In genomic region chr14:29444216-29444615, GRCh38 we compare ENCODE assay signal across 24 cellular contexts.
A peak's percentile ranks its signal among the peaks of the same experiment; 100 is the strongest.
DNase-seq lines count a peak whose midpoint lies in the region; ATAC-seq and TF ChIP-seq lines count a peak whose summit lies in the region.
"Had no signal": no experiment of that assay in that cellular context is flagged by ENCODE, and none has a peak within 500 bp of the region (broad histone marks: within the 10 kb centered on the region; RNA-seq: fewer than 3 reads in every experiment).

No MANE protein-coding gene starts in this region.

- no peak overlapping the region for H3K4ac ChIP-seq in IMR-90 (ENCODE audit: low read depth, low read length)

- H2AFZ ChIP-seq in SK-N-SH (ENCODE audit: low read depth) (no peak overlapping the region), IMR-90 (replicated peaks; ENCODE audit: low read length, poor library complexity) (no peak overlapping the region)

- no peak overlapping the region for H4K91ac ChIP-seq in IMR-90 (ENCODE audit: insufficient read depth, low read depth, low read length)

- H3K27ac ChIP-seq in SK-N-SH (ENCODE audit: low read depth in 2 of 2, low read length in 1 of 2) (no peak overlapping the region), IMR-90 (ENCODE audit: insufficient read depth, low read length) (no peak overlapping the region), ascending aorta (no peak overlapping the region)
- H3K27ac ChIP-seq: BLaER1 had no signal

- peak overlapping the region; percentile 32; the same call in 1 of the 2 replicates for H2BK120ac ChIP-seq in IMR-90 (ENCODE audit: low read depth, low read length)

- no peak overlapping the region for H4K5ac ChIP-seq in IMR-90 (ENCODE audit: low read depth, low read length)

- peaks cover 26% of the 10 kb centered on the region; the same call in 1 of the 2 replicates for H3K27me3 ChIP-seq in SK-N-SH (ENCODE audit: insufficient read depth)
- H3K27me3 ChIP-seq in IMR-90 (ENCODE audit: control insufficient read depth, insufficient read depth, low read length), result no peaks in the 10 kb centered on the region
- H3K27me3 ChIP-seq in ascending aorta, result no peaks in the 10 kb centered on the region
- H3K27me3 ChIP-seq: BLaER1 had no signal

- H4K20me1 ChIP-seq in SK-N-SH (ENCODE audit: insufficient read depth) (no peaks in the 10 kb centered on the region), IMR-90 (ENCODE audit: insufficient read depth, low read length) (no peaks in the 10 kb centered on the region)
- H4K20me1 ChIP-seq: BLaER1 had no signal

- H2AK5ac ChIP-seq in IMR-90 (ENCODE audit: low read depth, low read length), result no peak overlapping the region

- TF ChIP-seq POLR2A in IMR-90 (IDR thresholded peaks at IDR 0.05; ENCODE audit: low read depth, low read length), result no peak

- H4K8ac ChIP-seq in IMR-90 (ENCODE audit: low read depth in 2 of 2, low read length in 2 of 2), result no peak overlapping the region

- no peak overlapping the region for H3K23ac ChIP-seq in IMR-90 (ENCODE audit: low read depth, low read length)

- TF ChIP-seq EP300 in SK-N-SH (IDR thresholded peaks at IDR 0.05; ENCODE audit: borderline replicate concordance in 1 of 2, low read depth in 1 of 2, low read length in 1 of 2), result no peak

- POLR2A ChIA-PET in SK-N-SH (lab: Yijun Ruan, JAX) (no interaction called here), IMR-90 (lab: Charles Lee; ENCODE audit: unreplicated experiment) (no interaction called here)

- H3K79me1 ChIP-seq in IMR-90 (ENCODE audit: low read depth in 1 of 2, low read length in 2 of 2), result no peaks in the 10 kb centered on the region

- no peaks in the 10 kb centered on the region for H3K9me1 ChIP-seq in IMR-90 (ENCODE audit: insufficient read depth, low read length)

- TF ChIP-seq RAD21 in SK-N-SH (IDR thresholded peaks at IDR 0.05; ENCODE audit: low read length) (no peak), IMR-90 (IDR thresholded peaks at IDR 0.05; ENCODE audit: low read length) (no peak)

- H3K9me2 ChIP-seq in SK-N-SH, result no peaks in the 10 kb centered on the region

- no peak overlapping the region for H2BK20ac ChIP-seq in IMR-90 (ENCODE audit: low read depth, low read length)

- no peak for TF ChIP-seq CTCF in SK-N-SH (IDR thresholded peaks at IDR 0.05)
- no peak for TF ChIP-seq CTCF in IMR-90 (conservative IDR thresholded peaks at IDR 0.05; ENCODE audit: low read depth, low read length)
- no peak for TF ChIP-seq CTCF in fibroblast of the aortic adventitia (IDR thresholded peaks at IDR 0.05; ENCODE audit: insufficient read depth, low read length)
- TF ChIP-seq CTCF in ascending aorta (IDR thresholded peaks at IDR 0.05), result no peak

- H3K4me2 ChIP-seq in SK-N-SH (peak overlapping the region; percentile 63; the same call in 1 of the 2 replicates), IMR-90 (ENCODE audit: low read depth, low read length) (no peak overlapping the region)
- H3K4me2 ChIP-seq: BLaER1 had no signal

- H3K14ac ChIP-seq in IMR-90 (replicated peaks; ENCODE audit: low read depth, low read length), result no peak overlapping the region

- no peaks in the 10 kb centered on the region for H3K36me3 ChIP-seq in SK-N-SH (replicated peaks in 1 of 2; ENCODE audit: control insufficient read depth in 1 of 2, insufficient read depth in 2 of 2, low read length in 1 of 2)
- H3K36me3 ChIP-seq in IMR-90 (ENCODE audit: control insufficient read depth, insufficient read depth, low read length), result no peaks in the 10 kb centered on the region
- H3K36me3 ChIP-seq in ascending aorta, result no peaks in the 10 kb centered on the region
- H3K36me3 ChIP-seq: BE2C, BLaER1 had no signal

- H3F3A ChIP-seq in SK-N-SH (replicated peaks; ENCODE audit: insufficient read depth), result no peaks in the 10 kb centered on the region

- H2AK9ac ChIP-seq in IMR-90 (replicated peaks; ENCODE audit: low read depth, low read length, poor library complexity), result no peak overlapping the region

- no peaks in the 10 kb centered on the region for H3K9me3 ChIP-seq in SK-N-SH
- no peaks in the 10 kb centered on the region for H3K9me3 ChIP-seq in IMR-90 (ENCODE audit: control insufficient read depth, insufficient read depth, low read length)
- no peaks in the 10 kb centered on the region for H3K9me3 ChIP-seq in ascending aorta
- H3K9me3 ChIP-seq: BE2C, BLaER1 had no signal

- no peak overlapping the region for H3K18ac ChIP-seq in IMR-90 (ENCODE audit: low read depth, low read length)

- ATAC-seq in SK-N-SH treated with all-trans-retinoic acid at 6 μM for 48 hours (no peak), IMR-90 (ENCODE audit: low read depth) (no peak), GM21529 (IDR thresholded peaks at IDR 0.05; ENCODE audit: unreplicated experiment) (no peak)
- ATAC-seq: GM12878 had no signal

- 26% methylated on average over 2 of the region's 2 CpGs for WGBS in SK-N-SH (ENCODE audit: low lambda C conversion rate)
- WGBS in IMR-90 (ENCODE audit: extremely low coverage in 2 of 2, insufficient read length in 1 of 2), 2 experiments, result no CpG with 5 or more reads among the region's 2 CpGs

- no peak overlapping the region for H3K56ac ChIP-seq in IMR-90 (ENCODE audit: extremely low read depth, insufficient read depth, low read length)

- CTCF ChIA-PET in SK-N-SH (lab: Yijun Ruan, JAX), result interaction anchor here (1.1 kb wide), 1 partner anchor 8 kb away, joined by 4 read pairs; no protein-coding TSS in a partner anchor
- CTCF ChIA-PET in IMR-90 (lab: Yijun Ruan, JAX), result interaction anchor here (0.6 kb wide), 1 partner anchor 97 kb away, joined by 5 read pairs; no protein-coding TSS in a partner anchor

- intact Hi-C loops in IMR-90 (cut with micrococcal nuclease), result no loop called here
- intact Hi-C loops in ascending aorta (cut with DNase I), result no loop called here

- H2BK5ac ChIP-seq in IMR-90 (ENCODE audit: low read depth, low read length, poor library complexity, severe bottlenecking), result no peak overlapping the region

- dilution Hi-C loops in IMR-90 (cut with HindIII; ENCODE audit: low sequenced_read_pairs, unreplicated experiment), result no loop called here

- H3K79me2 ChIP-seq in SK-N-SH (ENCODE audit: insufficient read depth), result no peaks in the 10 kb centered on the region

- H3K4me1 ChIP-seq in SK-N-SH (ENCODE audit: control insufficient read depth in 1 of 2, insufficient read depth in 2 of 2, low read depth in 1 of 2, low read length in 1 of 2) (peaks cover 0 to 8% of the 10 kb centered on the region in 2 experiments; a peak in 1 of 4 replicates), IMR-90 (ENCODE audit: control insufficient read depth, insufficient read depth, low read length) (peaks cover 3% of the 10 kb centered on the region; the same call in 1 of the 2 replicates), ascending aorta (no peaks in the 10 kb centered on the region)
- H3K4me1 ChIP-seq: BE2C, BLaER1 had no signal

- no peak overlapping the region for H3K4me3 ChIP-seq in SK-N-SH (ENCODE audit: low read depth in 2 of 2, low read length in 1 of 2)
- H3K4me3 ChIP-seq in IMR-90 (ENCODE audit: insufficient read depth, low read depth, low read length), result no peak overlapping the region
- no peak overlapping the region for H3K4me3 ChIP-seq in fibroblast of the aortic adventitia (ENCODE audit: low read depth, low read length)
- no peak overlapping the region for H3K4me3 ChIP-seq in ascending aorta
- H3K4me3 ChIP-seq: BLaER1, GM12878 had no signal

- BruUV-seq in IMR-90 (replicated peaks; lab: Mats Ljungman, UMichigan), result no TSS peak

- in situ Hi-C loops in IMR-90 (cut with MboI; ENCODE audit: low sequenced_read_pairs), result no loop called here

- DNase-seq in SK-N-SH (no peak), IMR-90 (no peak), M059J (ENCODE audit: low read depth) (peak; percentile 12), fibroblast of the aortic adventitia (ENCODE audit: low read depth) (peak; percentile 60), ascending aorta (ENCODE audit: low spot score in 2 of 2) (no peak)
- DNase-seq: 8988T; ACHN; BE2C; C1 segment of cervical spinal cord; CD4-positive, alpha-beta memory T cell; CD4-positive, CD25-positive, alpha-beta regulatory T cell; CD8-positive, alpha-beta memory T cell; COR-L47; DMS 273 treated with DMSO at 0.1 percent for 48 hours; DMS153; DMS53; DMS79; DND-41; EL; GDM1 had no signal

- H2BK15ac ChIP-seq in IMR-90 (ENCODE audit: low read depth, low read length), result peak overlapping the region; percentile 46; the same call in 1 of the 3 replicates

- no peak overlapping the region for H3K9ac ChIP-seq in SK-N-SH
- H3K9ac ChIP-seq in IMR-90 (ENCODE audit: low read depth, low read length), result no peak overlapping the region
- H3K9ac ChIP-seq: BLaER1 had no signal

TF ChIP-seq in SK-N-SH, 30 proteins besides CTCF, POLR2A, EP300 and RAD21:
- TF ChIP-seq GATA2 (CRISPR knock-in tag; IDR thresholded peaks at IDR 0.05) (no peak), EZH2phosphoT487 (IDR thresholded peaks at IDR 0.05; ENCODE audit: borderline replicate concordance, low read depth) (no peak)

TF ChIP-seq in SK-N-SH treated with all-trans-retinoic acid at 6 μM for 48 hours, 23 proteins besides CTCF, POLR2A, EP300 and RAD21 (continues in another document):
- TF ChIP-seq ZFP30 (CRISPR knock-in tag; IDR thresholded peaks at IDR 0.05) (no peak), ESRRG (CRISPR knock-in tag; IDR thresholded peaks at IDR 0.05) (no peak), OSR1 (CRISPR knock-in tag; IDR thresholded peaks at IDR 0.05) (no peak)

TF ChIP-seq in IMR-90, 13 proteins besides CTCF, POLR2A, EP300 and RAD21 (continues in another document):
- TF ChIP-seq RFX5 (IDR thresholded peaks at IDR 0.05; ENCODE audit: low read depth, low read length) (no peak), USF2 (IDR thresholded peaks at IDR 0.05; ENCODE audit: low read depth, low read length) (no peak), FOS (IDR thresholded peaks at IDR 0.05; ENCODE audit: low read depth, low read length) (no peak), CHD1 (IDR thresholded peaks at IDR 0.05; ENCODE audit: low read depth, low read length) (no peak), NFE2L2 (IDR thresholded peaks at IDR 0.05; ENCODE audit: low read depth, low read length) (no peak), MAZ (IDR thresholded peaks at IDR 0.05; ENCODE audit: borderline replicate concordance, low read depth, low read length) (no peak), MAFK (IDR thresholded peaks at IDR 0.05; ENCODE audit: low read depth, low read length) (no peak), BHLHE40 (IDR thresholded peaks at IDR 0.05; ENCODE audit: low read depth, low read length) (no peak), CEBPB (IDR thresholded peaks at IDR 0.05; ENCODE audit: low read depth, low read length) (no peak), RCOR1 (IDR thresholded peaks at IDR 0.05; ENCODE audit: insufficient replicate concordance, low read length) (no peak), SMC3 (IDR thresholded peaks at IDR 0.05; ENCODE audit: low read depth, low read length) (no peak)

Comparison
In these comparisons a context has a peak if more than half of its experiments do, and no peak if none do; other contexts are left out.
1. DNase-seq: peak in M059J (single experiment) and fibroblast of the aortic adventitia (single experiment); none in SK-N-SH (single experiment), IMR-90 (single experiment) and ascending aorta (0 of 2).